7 cellular contexts compared by ENCODE assay signal in the genomic region with DNA sequence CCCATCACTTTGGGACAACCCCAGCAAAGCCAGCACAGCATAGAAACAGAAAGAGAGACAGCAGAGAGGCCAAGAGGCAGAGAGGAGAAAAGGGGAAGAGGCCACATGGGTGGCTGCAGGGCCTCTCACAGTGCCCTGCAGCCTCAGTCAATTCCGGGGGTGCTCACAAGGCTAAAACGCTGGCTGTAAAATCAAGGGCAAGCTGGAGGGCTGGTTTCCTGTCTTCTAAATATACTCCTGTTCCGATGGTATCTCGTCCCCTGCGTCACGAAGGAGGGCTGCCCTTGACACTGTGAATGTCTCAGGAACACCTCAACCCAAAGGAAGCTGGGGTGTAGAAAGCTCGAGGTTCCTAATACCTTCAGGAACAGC.
A peak's percentile ranks its signal among the peaks of the same experiment; 100 is the strongest.
DNase-seq lines count a peak whose midpoint lies in the region; ATAC-seq, FAIRE-seq and TF ChIP-seq lines count a peak whose summit lies in the region.

No MANE protein-coding gene starts in this region.

- intact Hi-C loops in body of pancreas (cut with DNase I): no loop called here

- peak; percentile 57 for ATAC-seq in HG03066 (IDR thresholded peaks at IDR 0.05; ENCODE audit: low read depth, unreplicated experiment)
- ATAC-seq in T-helper 17 cell: peak; percentile 89
- peak; percentile 13 for ATAC-seq in body of pancreas

- H3K27ac ChIP-seq in body of pancreas (peak overlapping the region in 2 of 4 donors; percentile 30 to 60), WERI-Rb-1 (no peak overlapping the region)

- H3K4me1 ChIP-seq in body of pancreas: peaks cover 6% of the 10 kb centered on the region

- H3K36me3 ChIP-seq in body of pancreas (replicated peaks in 1 of 2; ENCODE audit: insufficient read depth in 1 of 2, low read depth in 2 of 2) (no peaks in the 10 kb centered on the region), WERI-Rb-1 (no peaks in the 10 kb centered on the region)

- peaks cover 22% of the 10 kb centered on the region for H3K4me1 Mint-ChIP-seq in T-helper 17 cell

- no peak for TF ChIP-seq POLR2A in body of pancreas (IDR thresholded peaks at IDR 0.05)

- H3K27ac Mint-ChIP-seq in T-helper 17 cell: peak overlapping the region; percentile 91

- H3K27me3 ChIP-seq in body of pancreas (no peaks in the 10 kb centered on the region), WERI-Rb-1 (ENCODE audit: insufficient read depth, low read depth, severe bottlenecking) (no peaks in the 10 kb centered on the region)

- 77 to 87% methylated on average over 7 of the region's 7 CpGs for WGBS in body of pancreas, 2 donors

- FAIRE-seq in GM19239 (lab: Jason Lieb, UNC): no peak

- DNase-seq in GM19239 (ENCODE audit: insufficient read length, low spot score) (peak; percentile 61), T-helper 17 cell (peak; percentile 31 to 44 (median 38)), body of pancreas (peak in 2 of 4 donors; percentile 28 to 52), NCI-H2081 treated with DMSO at 0.1 percent for 48 hours (lab: John Stamatoyannopoulos, UW) (no peak), WERI-Rb-1 (no peak)
- peak; percentile 48 for DNase-seq in stimulated activated CD4-positive, alpha-beta T cell treated with anti-CD3 and anti-CD28 coated beads, Interleukin-2, amount 100 ng/mL, for 48 hours

- H3K27me3 Mint-ChIP-seq in T-helper 17 cell: no peaks in the 10 kb centered on the region

- TF ChIP-seq CTCF in body of pancreas (IDR thresholded peaks at IDR 0.05) (no peak), WERI-Rb-1 (IDR thresholded peaks at IDR 0.05; ENCODE audit: low read depth, low read length) (no peak)

- H3K4me3 ChIP-seq in body of pancreas (no peak overlapping the region), WERI-Rb-1 (ENCODE audit: low read depth, low read length) (no peak overlapping the region)

- H3K9me3 ChIP-seq in T-helper 17 cell (ENCODE audit: control insufficient read depth, low read length, poor library complexity, severe bottlenecking) (no peaks in the 10 kb centered on the region), body of pancreas (peaks cover 0 to 2% (median 0%) of the 10 kb centered on the region in 3 donors), WERI-Rb-1 (ENCODE audit: severe bottlenecking) (no peaks in the 10 kb centered on the region)

- H3K36me3 Mint-ChIP-seq in T-helper 17 cell (ENCODE audit: low read depth): peaks cover 5% of the 10 kb centered on the region

- peak overlapping the region; percentile 81 for H3K4me3 Mint-ChIP-seq in T-helper 17 cell

Comparison
In these comparisons a context has a peak if more than half of its experiments do, and no peak if none do; other contexts are left out.
1. DNase-seq: peak in GM19239 (single experiment), T-helper 17 cell (3 of 3) and stimulated activated CD4-positive, alpha-beta T cell treated with anti-CD3 and anti-CD28 coated beads, Interleukin-2, amount 100 ng/mL, for 48 hours (2 of 2); none in NCI-H2081 treated with DMSO at 0.1 percent for 48 hours (single experiment) and WERI-Rb-1 (single experiment).
2. ATAC-seq: peak in every context shown above with its lines; median percentile 89 in T-helper 17 cell; 57 in HG03066; 13 in body of pancreas.